In the genomic region with DNA sequence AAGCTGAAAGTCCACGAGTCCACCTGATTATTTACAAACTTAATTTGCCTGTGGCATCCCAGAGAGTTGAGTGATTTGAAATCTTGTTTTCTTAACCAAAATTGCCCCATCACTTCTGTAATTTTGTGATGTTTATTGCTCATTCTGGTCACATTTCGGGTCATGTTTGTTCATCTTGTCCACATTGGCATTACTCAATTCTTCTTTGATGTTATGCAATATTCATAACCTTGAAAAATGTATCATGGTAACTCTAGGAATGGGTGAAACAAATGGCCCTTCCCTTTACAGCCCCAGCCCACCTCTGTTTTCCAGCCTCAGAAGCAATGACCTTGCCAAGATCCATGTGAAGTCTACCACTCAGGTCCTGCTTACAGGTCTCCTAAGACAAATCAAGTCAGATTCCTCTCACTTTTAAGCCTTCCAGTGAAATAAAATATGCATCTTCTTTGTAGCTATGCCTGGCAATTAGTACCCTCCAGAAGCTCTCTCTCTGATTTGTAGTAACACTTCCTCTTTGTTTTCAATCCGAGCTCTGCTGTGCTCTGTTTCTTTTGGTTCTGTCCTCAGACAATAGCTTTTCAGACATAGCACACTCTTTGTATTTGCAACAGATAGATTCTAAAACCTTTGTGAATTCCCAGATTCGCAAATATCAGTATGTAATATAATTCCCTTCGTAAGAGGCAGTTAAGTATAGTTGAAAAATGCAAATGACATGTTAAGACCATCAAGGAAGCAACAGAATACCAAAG, we compare ENCODE assay signal across 22 cellular contexts.
"Had no signal": no experiment of that assay in that cellular context is flagged by ENCODE, and none has a peak within 500 bp of the region (broad histone marks: within the 10 kb centered on the region; RNA-seq: fewer than 3 reads in every experiment).

No MANE protein-coding gene starts in this region.

- H3K27ac ChIP-seq: foreskin keratinocyte, left ventricle myocardium inferior, neutrophil, ovary, psoas muscle, skin epidermis, stomach, thoracic aorta, upper lobe of right lung had no signal

- DNase-seq: activated CD4-positive, alpha-beta memory T cell treated with anti-CD3 and anti-CD28 coated beads, Interleukin-2, amount 10 ng/mL, durations not matched to agents 7 days and 5 days; activated CD4-positive, alpha-beta T cell treated with anti-CD3 and anti-CD28 coated beads for 48 hours; activated effector memory CD4-positive, alpha-beta T cell treated with Interleukin-2 at 50 U/mL for 16 hours; activated naive CD4-positive, alpha-beta T cell treated with anti-CD3 and anti-CD28 coated beads for 36 hours; activated naive CD8-positive, alpha-beta T cell treated with anti-CD3 and anti-CD28 coated beads, Interleukin-2, amount 10 ng/mL, durations not matched to agents 7 days and 5 days; activated T-cell treated with anti-CD3 and anti-CD28 coated beads, Interleukin-2, amount 50 U/mL, for 72 hours; amniotic stem cell; effector CD8-positive, alpha-beta T cell; erythroblast; foreskin keratinocyte; left ventricle myocardium inferior; ovary; psoas muscle; right cardiac atrium; stimulated activated CD4-positive, alpha-beta T cell treated with anti-CD3 and anti-CD28 coated beads, Interleukin-1b, Interleukin-23, amount 100 ng/mL, for 48 hours; stomach; T-helper 2 cell; upper lobe of right lung had no signal

- H3K36me3 ChIP-seq: left ventricle myocardium inferior, neutrophil, ovary, stomach, thoracic aorta, upper lobe of right lung had no signal

- H3K9me3 ChIP-seq: left ventricle myocardium inferior, neutrophil, ovary, psoas muscle, stomach, thoracic aorta, upper lobe of right lung had no signal

- ATAC-seq: activated T-cell treated with anti-CD3 and anti-CD28 coated beads, Interleukin-2, amount 50 U/mL, for 72 hours; foreskin keratinocyte; psoas muscle; right cardiac atrium; stimulated activated memory B cell treated with anti-CD40 and anti-IgM and Interleukin-4, amounts not matched to agents 10 μg/mL and 1 μg/mL and 100 μg/mL, for 72 hours; upper lobe of right lung had no signal

- H3K4me1 ChIP-seq: foreskin keratinocyte, left ventricle myocardium inferior, psoas muscle, stomach, upper lobe of right lung had no signal

- H3K27me3 ChIP-seq: foreskin keratinocyte, neutrophil, ovary, stomach, upper lobe of right lung had no signal

- H3K4me3 ChIP-seq: left ventricle myocardium inferior, ovary, psoas muscle, skin epidermis, stomach, thoracic aorta, upper lobe of right lung had no signal
